13 cellular contexts compared by ENCODE assay signal in the genomic region with DNA sequence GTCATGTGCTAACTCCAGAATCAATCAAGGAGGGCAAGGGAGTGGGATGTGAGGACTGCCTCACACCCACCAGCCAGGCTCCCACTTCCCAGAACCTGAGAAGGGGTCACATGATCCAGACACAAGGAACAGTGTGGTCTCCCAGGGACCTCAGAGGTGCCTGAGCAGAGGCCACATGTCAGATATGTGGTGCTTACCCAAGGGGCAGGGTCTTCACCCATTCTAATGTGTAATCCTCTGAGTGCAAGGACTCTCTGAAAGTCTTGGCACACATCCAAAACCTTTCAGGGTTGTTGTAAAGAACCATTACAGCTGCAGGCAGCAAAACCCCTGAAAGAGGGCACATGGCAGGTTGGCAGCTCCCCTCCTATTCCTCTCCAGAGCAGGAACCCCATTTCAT.
"Had no signal": no experiment of that assay in that cellular context is flagged by ENCODE, and none has a peak within 500 bp of the region (broad histone marks: within the 10 kb centered on the region; RNA-seq: fewer than 3 reads in every experiment).

No MANE protein-coding gene starts in this region.

- H3K27ac ChIP-seq: breast epithelium, foreskin keratinocyte, thyroid gland had no signal

- ATAC-seq: activated CD4-positive, alpha-beta T cell treated with anti-CD3 and anti-CD28 coated beads for 36 hours; activated CD8-positive, alpha-beta T cell treated with anti-CD3 and anti-CD28 coated beads for 36 hours; foreskin keratinocyte; natural killer cell; right cardiac atrium; stimulated activated effector memory CD8-positive, alpha-beta T cell treated with anti-CD3 and anti-CD28 coated beads, Interleukin-12 subunit alpha, Interleukin-12 subunit beta, amount 100 ng/mL, for 72 hours had no signal

- H3K36me3 ChIP-seq: breast epithelium, thyroid gland had no signal

- DNase-seq: activated CD4-positive, alpha-beta T cell treated with anti-CD3 and anti-CD28 coated beads for 36 hours; activated CD8-positive, alpha-beta memory T cell treated with anti-CD3 and anti-CD28 coated beads, Interleukin-2, amount 50 U/mL, for 48 hours; activated CD8-positive, alpha-beta T cell treated with anti-CD3 and anti-CD28 coated beads for 36 hours; activated naive CD4-positive, alpha-beta T cell; aorta; foreskin keratinocyte; mammary epithelial cell; natural killer cell; nucleus accumbens; right cardiac atrium; thyroid gland had no signal

- H3K9me3 ChIP-seq: breast epithelium, thyroid gland had no signal

- H3K4me3 ChIP-seq: breast epithelium, thyroid gland had no signal

- H3K4me1 ChIP-seq: breast epithelium, foreskin keratinocyte, thyroid gland had no signal

- H3K27me3 ChIP-seq: breast epithelium, foreskin keratinocyte, thyroid gland had no signal
